16 cellular contexts compared by ENCODE assay signal in genomic region chr9:121559183-121559582, GRCh38. TPM values are rescaled to one million over a fixed set of nuclear protein-coding genes. Genes with fewer than 3 reads are reported as not detected.
DNase-seq lines count a peak whose midpoint lies in the region; ATAC-seq and TF ChIP-seq lines count a peak whose summit lies in the region.
"Had no signal": no experiment of that assay in that cellular context is flagged by ENCODE, and none has a peak within 500 bp of the region (broad histone marks: within the 10 kb centered on the region; RNA-seq: fewer than 3 reads in every experiment).

No MANE protein-coding gene starts in this region.

- H3K36me3 ChIP-seq in testis (ENCODE audit: low read depth, missing control alignments): no peaks in the 10 kb centered on the region
- H3K36me3 ChIP-seq in effector memory CD4-positive, alpha-beta T cell (ENCODE audit: control insufficient read depth, insufficient read depth, low read length): no peaks in the 10 kb centered on the region
- H3K36me3 ChIP-seq: ovary had no signal

- no peak overlapping the region for H3K27ac ChIP-seq in testis
- H3K27ac ChIP-seq in effector memory CD4-positive, alpha-beta T cell (ENCODE audit: insufficient read depth, low read length, poor library complexity, severe bottlenecking): no peak overlapping the region
- H3K27ac ChIP-seq: A549 had no signal

- 81 to 91% methylated on average over 7 of the region's 7 CpGs for WGBS in testis, 2 donors

- H3K4me1 Mint-ChIP-seq in activated CD8-positive, alpha-beta memory T cell treated with anti-CD3 and anti-CD28 coated beads, Interleukin-2, amount 10 ng/mL, durations not matched to agents 7 days and 5 days: peaks cover 17% of the 10 kb centered on the region
- H3K4me1 Mint-ChIP-seq in stimulated activated naive B cell treated with anti-CD40 and anti-IgM and Interleukin-4, amounts not matched to agents 10 μg/mL and 1 μg/mL and 100 μg/mL, for 72 hours: peaks cover 10 to 16% of the 10 kb centered on the region in 2 donors

- TF ChIP-seq CTCF in choroid plexus epithelial cell (conservative IDR thresholded peaks at IDR 0.05; ENCODE audit: low read depth, low read length) (no peak), testis (IDR thresholded peaks at IDR 0.05) (no peak)

- intact Hi-C loops in testis (cut with DNase I; ENCODE audit: low total_unique reads): loop anchor here (10.0 kb wide), 1 partner anchor 126 kb away; no protein-coding TSS in a partner anchor

- H3K4me3 Mint-ChIP-seq in activated CD8-positive, alpha-beta memory T cell treated with anti-CD3 and anti-CD28 coated beads, Interleukin-2, amount 10 ng/mL, durations not matched to agents 7 days and 5 days: no peak overlapping the region
- no peak overlapping the region for H3K4me3 Mint-ChIP-seq in stimulated activated naive B cell treated with anti-CD40 and anti-IgM and Interleukin-4, amounts not matched to agents 10 μg/mL and 1 μg/mL and 100 μg/mL, for 72 hours

- H3K4me3 ChIP-seq in choroid plexus epithelial cell (ENCODE audit: low read depth, low read length) (no peak overlapping the region), testis (no peak overlapping the region)
- no peak overlapping the region for H3K4me3 ChIP-seq in effector memory CD4-positive, alpha-beta T cell (ENCODE audit: insufficient read depth, low read depth, low read length, poor library complexity, severe bottlenecking)
- H3K4me3 ChIP-seq: A549, ovary had no signal

- peaks cover 14% of the 10 kb centered on the region for H3K4me1 ChIP-seq in testis
- H3K4me1 ChIP-seq in effector memory CD4-positive, alpha-beta T cell (ENCODE audit: control insufficient read depth, insufficient read depth, low read length, poor library complexity, severe bottlenecking): no peaks in the 10 kb centered on the region

- DNase-seq in activated CD8-positive, alpha-beta memory T cell treated with anti-CD3 and anti-CD28 coated beads, Interleukin-2, amount 10 ng/mL, durations not matched to agents 7 days and 5 days: peak; percentile 54
- no peak for DNase-seq in activated CD8-positive, alpha-beta memory T cell treated with anti-CD3 and anti-CD28 coated beads for 24 hours
- peak; percentile 67 for DNase-seq in M059J (ENCODE audit: low read depth)
- peak; percentile 31 for DNase-seq in choroid plexus epithelial cell (ENCODE audit: low read depth)
- DNase-seq in stimulated activated naive B cell treated with anti-CD40 and anti-IgM and Interleukin-4, amounts not matched to agents 10 μg/mL and 1 μg/mL and 100 μg/mL, for 72 hours: peak; percentile 28
- DNase-seq in activated naive CD4-positive, alpha-beta T cell (lab: John Stamatoyannopoulos, UW): no peak
- DNase-seq in testis: no peak
- DNase-seq in effector memory CD4-positive, alpha-beta T cell: no peak
- DNase-seq: activated CD4-positive, CD25-positive, alpha-beta regulatory T cell treated with anti-CD3 and anti-CD28 coated beads, Interleukin-2, amount 50 U/mL, for 72 hours; ovary; SHP77; stimulated activated CD4-positive, alpha-beta T cell treated with anti-CD3 and anti-CD28 coated beads, Interleukin-4, amount 100 ng/mL, for 4 hours; substantia nigra had no signal

- ATAC-seq in activated CD8-positive, alpha-beta memory T cell treated with anti-CD3 and anti-CD28 coated beads, Interleukin-2, amount 10 ng/mL, durations not matched to agents 7 days and 5 days: peak; percentile 63
- ATAC-seq in stimulated activated naive B cell treated with anti-CD40 and anti-IgM and Interleukin-4, amounts not matched to agents 10 μg/mL and 1 μg/mL and 100 μg/mL, for 72 hours (replicated peaks): peak; percentile 43 to 80
- ATAC-seq: A549 had no signal

- H3K27me3 ChIP-seq in testis: no peaks in the 10 kb centered on the region
- H3K27me3 ChIP-seq in effector memory CD4-positive, alpha-beta T cell (replicated peaks; ENCODE audit: control insufficient read depth, insufficient read depth, low read length, poor library complexity, severe bottlenecking): no peaks in the 10 kb centered on the region
- H3K27me3 ChIP-seq: ovary had no signal

- peak overlapping the region; percentile 19 for H3K27ac Mint-ChIP-seq in activated CD8-positive, alpha-beta memory T cell treated with anti-CD3 and anti-CD28 coated beads, Interleukin-2, amount 10 ng/mL, durations not matched to agents 7 days and 5 days
- no peak overlapping the region for H3K27ac Mint-ChIP-seq in stimulated activated naive B cell treated with anti-CD40 and anti-IgM and Interleukin-4, amounts not matched to agents 10 μg/mL and 1 μg/mL and 100 μg/mL, for 72 hours
- H3K27ac Mint-ChIP-seq: activated naive CD4-positive, alpha-beta T cell treated with anti-CD3 and anti-CD28 coated beads, Interleukin-2, amount 50 U/mL, for 72 hours had no signal

- CTCF ChIA-PET in activated CD8-positive, alpha-beta memory T cell treated with anti-CD3 and anti-CD28 coated beads, Interleukin-2, amount 10 ng/mL, durations not matched to agents 7 days and 5 days (lab: Charles Lee): interaction anchor here (1.0 to 6.3 kb wide), 2 partner anchors 9 to 13 kb away, joined by 3 to 26 read pairs; no protein-coding TSS in a partner anchor

- H3K9me3 ChIP-seq in testis: no peaks in the 10 kb centered on the region
- no peaks in the 10 kb centered on the region for H3K9me3 ChIP-seq in effector memory CD4-positive, alpha-beta T cell (ENCODE audit: control insufficient read depth, low read length)
- H3K9me3 ChIP-seq: A549, ovary had no signal

- no peaks in the 10 kb centered on the region for H3K36me3 Mint-ChIP-seq in activated CD8-positive, alpha-beta memory T cell treated with anti-CD3 and anti-CD28 coated beads, Interleukin-2, amount 10 ng/mL, durations not matched to agents 7 days and 5 days
- no peaks in the 10 kb centered on the region for H3K36me3 Mint-ChIP-seq in stimulated activated naive B cell treated with anti-CD40 and anti-IgM and Interleukin-4, amounts not matched to agents 10 μg/mL and 1 μg/mL and 100 μg/mL, for 72 hours
- H3K36me3 Mint-ChIP-seq: activated naive CD4-positive, alpha-beta T cell treated with anti-CD3 and anti-CD28 coated beads, Interleukin-2, amount 50 U/mL, for 72 hours had no signal

- H3K9me3 Mint-ChIP-seq in activated CD8-positive, alpha-beta memory T cell treated with anti-CD3 and anti-CD28 coated beads, Interleukin-2, amount 10 ng/mL, durations not matched to agents 7 days and 5 days (ENCODE audit: low read depth): no peaks in the 10 kb centered on the region
- H3K9me3 Mint-ChIP-seq in stimulated activated naive B cell treated with anti-CD40 and anti-IgM and Interleukin-4, amounts not matched to agents 10 μg/mL and 1 μg/mL and 100 μg/mL, for 72 hours: no peaks in the 10 kb centered on the region
- H3K9me3 Mint-ChIP-seq: activated naive CD4-positive, alpha-beta T cell treated with anti-CD3 and anti-CD28 coated beads, Interleukin-2, amount 50 U/mL, for 72 hours had no signal

- no peak for TF ChIP-seq POLR2A in testis (IDR thresholded peaks at IDR 0.05)

- peaks cover 12% of the 10 kb centered on the region for H3K27me3 Mint-ChIP-seq in activated CD8-positive, alpha-beta memory T cell treated with anti-CD3 and anti-CD28 coated beads, Interleukin-2, amount 10 ng/mL, durations not matched to agents 7 days and 5 days
- peaks cover 20 to 45% of the 10 kb centered on the region in 2 donors for H3K27me3 Mint-ChIP-seq in stimulated activated naive B cell treated with anti-CD40 and anti-IgM and Interleukin-4, amounts not matched to agents 10 μg/mL and 1 μg/mL and 100 μg/mL, for 72 hours

RNA-seq across cellular contexts. Expression of gene GGTA1, which starts 59.5 kb away (rescaled TPM):
- 1 to 10 TPM in 1 of 2 experiments, not detected in 1; 1.6 TPM for total RNA-seq in activated CD8-positive, alpha-beta memory T cell treated with anti-CD3 and anti-CD28 coated beads, Interleukin-2, amount 10 ng/mL, durations not matched to agents 7 days and 5 days
- not detected in 2 replicates for total RNA-seq in M059J (2014; rRNA removed; shearing (Covaris generic))
- total RNA-seq in testis: 1 to 10 TPM; 2.2 to 2.4 TPM
- 8.9 TPM for polyA plus RNA-seq in testis (ENCODE audit: insufficient read depth, low read depth, low replicate concordance)
- total RNA-seq: activated naive CD4-positive, alpha-beta T cell treated with anti-CD3 and anti-CD28 coated beads, Interleukin-2, amount 50 U/mL, for 72 hours had no signal
- polyA plus RNA-seq: keratinocyte had no signal

Comparison
In these comparisons a context has a peak if more than half of its experiments do, and no peak if none do; other contexts are left out.
1. DNase-seq: peak in activated CD8-positive, alpha-beta memory T cell treated with anti-CD3 and anti-CD28 coated beads, Interleukin-2, amount 10 ng/mL, durations not matched to agents 7 days and 5 days (single experiment), M059J (single experiment), choroid plexus epithelial cell (single experiment) and stimulated activated naive B cell treated with anti-CD40 and anti-IgM and Interleukin-4, amounts not matched to agents 10 μg/mL and 1 μg/mL and 100 μg/mL, for 72 hours (single experiment); none in activated CD8-positive, alpha-beta memory T cell treated with anti-CD3 and anti-CD28 coated beads for 24 hours (single experiment), activated naive CD4-positive, alpha-beta T cell (0 of 4), testis (single experiment) and effector memory CD4-positive, alpha-beta T cell (0 of 3).